In the genomic region with DNA sequence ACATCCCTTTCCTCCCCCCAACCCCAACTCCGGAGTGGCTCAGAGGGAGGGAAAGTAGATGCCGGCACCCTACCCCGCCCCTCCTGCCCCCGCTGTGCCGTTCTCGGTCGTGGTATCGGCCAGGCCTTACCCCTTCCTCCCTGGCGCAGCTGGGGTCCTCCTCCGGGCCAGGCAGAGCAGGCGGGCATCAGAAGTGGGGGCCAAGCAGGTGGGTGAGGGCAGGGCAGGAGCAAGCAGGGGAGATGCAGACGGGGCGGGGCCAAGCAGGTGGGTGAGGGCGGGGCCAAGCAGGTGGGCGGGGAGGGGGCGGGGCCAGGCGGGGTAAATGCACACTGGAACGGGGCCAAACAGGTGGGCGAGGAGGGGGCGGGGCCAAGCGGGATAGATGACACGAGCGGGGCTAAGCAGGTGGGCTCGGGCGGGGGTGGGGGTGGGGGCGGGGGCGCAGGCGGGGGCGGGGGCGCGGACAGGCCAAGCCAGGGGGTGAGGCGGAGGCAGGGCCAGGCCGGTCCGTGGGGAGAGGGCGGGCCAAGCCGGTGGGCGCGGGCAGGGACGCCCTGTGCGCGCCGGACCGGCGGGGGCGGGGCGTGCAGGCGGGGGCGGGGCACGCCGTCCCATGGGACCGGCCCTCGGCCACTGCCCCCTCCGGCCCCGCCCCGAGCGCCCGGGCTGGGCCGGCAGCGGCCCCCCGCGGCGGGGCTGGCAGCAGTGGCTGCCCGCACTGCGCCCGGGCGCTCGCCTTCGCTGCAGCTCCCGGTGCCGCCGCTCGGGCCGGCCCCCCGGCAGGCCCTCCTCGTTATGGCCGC, we compare ENCODE assay signal across 2 cellular contexts.
TF ChIP-seq lines count a peak whose summit lies in the region.

Gene KCNQ1, plus strand, starts transcription at position 708 of the 806 bp plus-strand sequence. Its CDS starts 91 bp downstream, at position 799.
A gene with protein sequence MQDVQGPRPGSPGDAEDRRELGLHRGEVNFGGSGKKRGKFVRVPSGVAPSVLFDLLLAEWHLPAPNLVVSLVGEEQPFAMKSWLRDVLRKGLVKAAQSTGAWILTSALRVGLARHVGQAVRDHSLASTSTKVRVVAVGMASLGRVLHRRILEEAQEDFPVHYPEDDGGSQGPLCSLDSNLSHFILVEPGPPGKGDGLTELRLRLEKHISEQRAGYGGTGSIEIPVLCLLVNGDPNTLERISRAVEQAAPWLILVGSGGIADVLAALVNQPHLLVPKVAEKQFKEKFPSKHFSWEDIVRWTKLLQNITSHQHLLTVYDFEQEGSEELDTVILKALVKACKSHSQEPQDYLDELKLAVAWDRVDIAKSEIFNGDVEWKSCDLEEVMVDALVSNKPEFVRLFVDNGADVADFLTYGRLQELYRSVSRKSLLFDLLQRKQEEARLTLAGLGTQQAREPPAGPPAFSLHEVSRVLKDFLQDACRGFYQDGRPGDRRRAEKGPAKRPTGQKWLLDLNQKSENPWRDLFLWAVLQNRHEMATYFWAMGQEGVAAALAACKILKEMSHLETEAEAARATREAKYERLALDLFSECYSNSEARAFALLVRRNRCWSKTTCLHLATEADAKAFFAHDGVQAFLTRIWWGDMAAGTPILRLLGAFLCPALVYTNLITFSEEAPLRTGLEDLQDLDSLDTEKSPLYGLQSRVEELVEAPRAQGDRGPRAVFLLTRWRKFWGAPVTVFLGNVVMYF (N-terminal part only) (minus strand): TSS at position 214 of the 806 bp plus-strand sequence. CDS start 21,478 bp downstream, outside the sequence.

TF ChIP-seq in H1, 55 proteins besides CTCF, POLR2A, EP300 and RAD21:
- TF ChIP-seq ASH2L (IDR thresholded peaks at IDR 0.05; ENCODE audit: low read length) = no peak
- TF ChIP-seq GTF2F1 (IDR thresholded peaks at IDR 0.05; ENCODE audit: borderline replicate concordance, low read depth, low read length) = no peak
- no peak for TF ChIP-seq CTBP2 (IDR thresholded peaks at IDR 0.05; ENCODE audit: borderline replicate concordance, insufficient read depth, insufficient read length, low read length)
- TF ChIP-seq CHD2 (IDR thresholded peaks at IDR 0.05; ENCODE audit: low read length) = no peak
- TF ChIP-seq, protein P1, sequence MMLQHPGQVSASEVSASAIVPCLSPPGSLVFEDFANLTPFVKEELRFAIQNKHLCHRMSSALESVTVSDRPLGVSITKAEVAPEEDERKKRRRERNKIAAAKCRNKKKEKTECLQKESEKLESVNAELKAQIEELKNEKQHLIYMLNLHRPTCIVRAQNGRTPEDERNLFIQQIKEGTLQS (IDR thresholded peaks at IDR 0.05; ENCODE audit: insufficient read depth, low read depth, low read length) = no peak

TF ChIP-seq in neural cell, 6 proteins besides CTCF, POLR2A, EP300 and RAD21:
- TF ChIP-seq SMC3 (conservative IDR thresholded peaks at IDR 0.05; ENCODE audit: poor library complexity) (no peak), TAF1 (IDR thresholded peaks at IDR 0.05; ENCODE audit: low read depth) (no peak), EZH2 (IDR thresholded peaks at IDR 0.05; ENCODE audit: borderline replicate concordance, insufficient read depth, low read length, poor library complexity, severe bottlenecking) (no peak), MXI1 (conservative IDR thresholded peaks at IDR 0.05; ENCODE audit: poor library complexity, severe bottlenecking) (no peak), POLR2AphosphoS5 (IDR thresholded peaks at IDR 0.05) (no peak)
- TF ChIP-seq, protein P2, sequence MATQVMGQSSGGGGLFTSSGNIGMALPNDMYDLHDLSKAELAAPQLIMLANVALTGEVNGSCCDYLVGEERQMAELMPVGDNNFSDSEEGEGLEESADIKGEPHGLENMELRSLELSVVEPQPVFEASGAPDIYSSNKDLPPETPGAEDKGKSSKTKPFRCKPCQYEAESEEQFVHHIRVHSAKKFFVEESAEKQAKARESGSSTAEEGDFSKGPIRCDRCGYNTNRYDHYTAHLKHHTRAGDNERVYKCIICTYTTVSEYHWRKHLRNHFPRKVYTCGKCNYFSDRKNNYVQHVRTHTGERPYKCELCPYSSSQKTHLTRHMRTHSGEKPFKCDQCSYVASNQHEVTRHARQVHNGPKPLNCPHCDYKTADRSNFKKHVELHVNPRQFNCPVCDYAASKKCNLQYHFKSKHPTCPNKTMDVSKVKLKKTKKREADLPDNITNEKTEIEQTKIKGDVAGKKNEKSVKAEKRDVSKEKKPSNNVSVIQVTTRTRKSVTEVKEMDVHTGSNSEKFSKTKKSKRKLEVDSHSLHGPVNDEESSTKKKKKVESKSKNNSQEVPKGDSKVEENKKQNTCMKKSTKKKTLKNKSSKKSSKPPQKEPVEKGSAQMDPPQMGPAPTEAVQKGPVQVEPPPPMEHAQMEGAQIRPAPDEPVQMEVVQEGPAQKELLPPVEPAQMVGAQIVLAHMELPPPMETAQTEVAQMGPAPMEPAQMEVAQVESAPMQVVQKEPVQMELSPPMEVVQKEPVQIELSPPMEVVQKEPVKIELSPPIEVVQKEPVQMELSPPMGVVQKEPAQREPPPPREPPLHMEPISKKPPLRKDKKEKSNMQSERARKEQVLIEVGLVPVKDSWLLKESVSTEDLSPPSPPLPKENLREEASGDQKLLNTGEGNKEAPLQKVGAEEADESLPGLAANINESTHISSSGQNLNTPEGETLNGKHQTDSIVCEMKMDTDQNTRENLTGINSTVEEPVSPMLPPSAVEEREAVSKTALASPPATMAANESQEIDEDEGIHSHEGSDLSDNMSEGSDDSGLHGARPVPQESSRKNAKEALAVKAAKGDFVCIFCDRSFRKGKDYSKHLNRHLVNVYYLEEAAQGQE (IDR thresholded peaks at IDR 0.05; ENCODE audit: borderline replicate concordance) = no peak
